8 cellular contexts compared by ENCODE assay signal in genomic region chr1:33152685-33153432, GRCh38. TPM values are rescaled to one million over a fixed set of nuclear protein-coding genes. Genes with fewer than 3 reads are reported as not detected.
A peak's percentile ranks its signal among the peaks of the same experiment; 100 is the strongest.
DNase-seq lines count a peak whose midpoint lies in the region; ATAC-seq and TF ChIP-seq lines count a peak whose summit lies in the region.

No MANE protein-coding gene starts in this region.

- H3K27ac ChIP-seq in RWPE1: peak overlapping the region; percentile 37

- in situ Hi-C loops in HAP-1 (cut with MboI; ENCODE audit: low sequenced_read_pairs): no loop called here

- no peak overlapping the region for H3K4me3 ChIP-seq in HAP-1
- H3K4me3 ChIP-seq in skeletal muscle cell (ENCODE audit: low read depth, low read length): no peak overlapping the region

- H3K36me3 ChIP-seq in HAP-1 (replicated peaks): peaks cover 5% of the 10 kb centered on the region; the same call in 1 of the 2 replicates

- intact Hi-C loops in Right ventricle myocardium inferior (cut with DNase I): loop anchor here (2.0 to 10.0 kb wide), 2 partner anchors 26 to 102 kb away; partner anchors contain the start of gene ZNF362

- POLR2A ChIA-PET in RWPE1 (lab: Yijun Ruan, JAX; ENCODE audit: low non-redundant PET): interaction anchor here (0.5 kb wide), 1 partner anchor 15 kb away, joined by 5 read pairs; no protein-coding TSS in a partner anchor

- CTCF ChIA-PET in RWPE1 (lab: Yijun Ruan, JAX): interaction anchor here (0.6 kb wide), 1 partner anchor 66 kb away, joined by 3 read pairs; no protein-coding TSS in a partner anchor

- DNase-seq in HAP-1 (ENCODE audit: low spot score in 2 of 2) (peak; percentile 91 to 96), RWPE1 (ENCODE audit: low spot score) (no peak), Right ventricle myocardium inferior (ENCODE audit: missing footprints) (peak; percentile 94), skeletal muscle cell (ENCODE audit: low read depth) (peak; percentile 76), GOT3 (lab: John Stamatoyannopoulos, UW) (no peak), NCI-H146 treated with DMSO at 0.1 percent for 48 hours (lab: John Stamatoyannopoulos, UW; ENCODE audit: unreplicated experiment) (no peak)
- no peak for DNase-seq in stimulated activated CD4-positive, alpha-beta T cell treated with anti-CD3 and anti-CD28 coated beads, Interleukin-2, amount 100 ng/mL, for 48 hours

- H3K27me3 ChIP-seq in HAP-1 (ENCODE audit: low read depth): no peaks in the 10 kb centered on the region

- TF ChIP-seq CTCF in RWPE1 (conservative IDR thresholded peaks at IDR 0.05; ENCODE audit: low read depth): no peak

- H3K9me3 ChIP-seq in HAP-1: no peaks in the 10 kb centered on the region

- H3K4me1 ChIP-seq in HAP-1: peaks cover 15% of the 10 kb centered on the region

- ATAC-seq in Right ventricle myocardium inferior (peak; percentile 96), GM21723 (IDR thresholded peaks at IDR 0.05; ENCODE audit: unreplicated experiment) (no peak)

RNA-seq across cellular contexts. Expression of gene TRIM62, which starts 29.0 kb away (rescaled TPM):
- total RNA-seq in Right ventricle myocardium inferior: 2.3 TPM

Comparison
In these comparisons a context has a peak if more than half of its experiments do, and no peak if none do; other contexts are left out.
1. DNase-seq: peak in HAP-1 (2 of 2), Right ventricle myocardium inferior (single experiment) and skeletal muscle cell (single experiment); none in RWPE1 (single experiment), GOT3 (single experiment), NCI-H146 treated with DMSO at 0.1 percent for 48 hours (single experiment) and stimulated activated CD4-positive, alpha-beta T cell treated with anti-CD3 and anti-CD28 coated beads, Interleukin-2, amount 100 ng/mL, for 48 hours (0 of 2).